Comparison of ENCODE assay signal across 22 cellular contexts in genomic region chr14:88904206-88904647, GRCh38.
"Had no signal": no experiment of that assay in that cellular context is flagged by ENCODE, and none has a peak within 500 bp of the region (broad histone marks: within the 10 kb centered on the region; RNA-seq: fewer than 3 reads in every experiment).

No MANE protein-coding gene starts in this region.

- H3K4me3 ChIP-seq: K562 had no signal

- H3K4me2 ChIP-seq: KMS-11 had no signal

- ATAC-seq: K562 had no signal

- FAIRE-seq: HTR-8/SVneo, K562, RCC 7860 had no signal

- H3K4me1 Mint-ChIP-seq: IgD-negative memory B cell had no signal

- DNase-seq: Kasumi-1, MM.1S, NCI-H1092 treated with DMSO at 0.1 percent for 48 hours, NCI-H1436, NCI-H187, NCI-H2029, NCI-H2081 treated with DMSO at 0.1 percent for 48 hours, NCI-H2171, NCI-H446, NCI-H510A, NCI-H524 treated with DMSO at 0.1 percent for 48 hours, NCI-H69, NCI-H774, SHP77, SW 1271 had no signal

- H3K27ac Mint-ChIP-seq: IgD-negative memory B cell had no signal

- H3K4me3 Mint-ChIP-seq: IgD-negative memory B cell had no signal

- H3K27ac ChIP-seq: HL-60, KMS-11, RWPE1 had no signal

- H3K36me3 Mint-ChIP-seq: IgD-negative memory B cell had no signal

- H3K9ac ChIP-seq: KMS-11 had no signal
